In the genomic region with DNA sequence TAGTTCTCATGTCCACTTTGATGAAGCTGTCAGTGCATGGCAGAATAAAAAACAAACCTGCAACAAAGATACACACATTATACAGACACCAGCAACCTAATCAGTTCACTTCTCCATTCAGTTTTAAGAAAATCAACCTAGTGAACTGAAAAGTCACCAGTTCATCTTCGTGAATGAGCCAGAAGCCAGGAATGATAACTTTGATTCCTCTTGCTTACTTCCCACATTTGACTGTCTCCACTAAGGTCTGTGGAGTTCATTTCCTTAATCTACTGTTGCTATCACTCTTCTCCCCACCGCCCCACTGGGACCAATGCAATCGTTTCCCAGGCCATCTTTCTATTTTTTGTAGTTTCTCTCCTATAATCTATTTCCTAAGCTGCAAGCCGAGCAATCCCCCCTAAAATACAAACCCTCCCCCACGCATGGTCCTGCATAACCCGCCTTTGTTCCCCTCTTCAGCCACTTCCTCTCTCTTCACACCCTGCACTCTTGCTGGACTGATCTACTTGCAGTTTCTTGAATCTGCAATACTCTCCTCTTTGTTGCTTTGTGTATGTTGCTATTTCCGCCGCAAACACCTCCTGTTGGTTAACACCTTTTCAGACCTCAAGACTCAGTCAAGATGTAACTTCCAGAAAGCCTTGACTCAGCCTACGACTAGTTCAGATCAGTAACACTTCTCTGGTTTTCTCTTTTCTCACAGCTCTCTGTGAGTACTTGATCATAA, we compare ENCODE assay signal across 8 cellular contexts. TPM values are rescaled to one million over a fixed set of nuclear protein-coding genes. Genes with fewer than 3 reads are reported as not detected.
DNase-seq lines count a peak whose midpoint lies in the region; ATAC-seq and TF ChIP-seq lines count a peak whose summit lies in the region.

No MANE protein-coding gene starts in this region.

- H2AK5ac ChIP-seq in IMR-90 (ENCODE audit: low read depth, low read length) = peak overlapping the region; percentile 97

- peak overlapping the region; percentile 55 to 87 (median 75) for H3K27ac Mint-ChIP-seq in CD14-positive monocyte
- H3K27ac Mint-ChIP-seq in activated naive CD8-positive, alpha-beta T cell treated with anti-CD3 and anti-CD28 coated beads, Interleukin-2, amount 50 U/mL, for 24 hours = peak overlapping the region; percentile 76

- peak overlapping the region; percentile 72 to 87 for H3K4me3 Mint-ChIP-seq in CD14-positive monocyte
- peak overlapping the region; percentile 19 for H3K4me3 Mint-ChIP-seq in activated naive CD8-positive, alpha-beta T cell treated with anti-CD3 and anti-CD28 coated beads, Interleukin-2, amount 50 U/mL, for 24 hours

- H3K27me3 ChIP-seq in IMR-90 (ENCODE audit: control insufficient read depth, insufficient read depth, low read length) = no peaks in the 10 kb centered on the region

- in situ Hi-C loops in IMR-90 (cut with MboI; ENCODE audit: low sequenced_read_pairs) = no loop called here

- no peaks in the 10 kb centered on the region for H3K27me3 Mint-ChIP-seq in CD14-positive monocyte (ENCODE audit: low read depth in 3 of 3)
- H3K27me3 Mint-ChIP-seq in activated naive CD8-positive, alpha-beta T cell treated with anti-CD3 and anti-CD28 coated beads, Interleukin-2, amount 50 U/mL, for 24 hours = no peaks in the 10 kb centered on the region

- intact Hi-C loops in CD14-positive monocyte (cut with micrococcal nuclease) (no loop called here), IMR-90 (cut with micrococcal nuclease) (no loop called here), sciatic nerve (cut with DNase I) (no loop called here)

- POLR2A ChIA-PET in IMR-90 (lab: Charles Lee; ENCODE audit: unreplicated experiment) = no interaction called here

- H3K4me3 ChIP-seq in IMR-90 (ENCODE audit: insufficient read depth, low read depth, low read length) = no peak overlapping the region

- peak overlapping the region; percentile 82 for H3K27ac ChIP-seq in IMR-90 (ENCODE audit: insufficient read depth, low read length)

- peak overlapping the region; percentile 92 for H2BK5ac ChIP-seq in IMR-90 (ENCODE audit: low read depth, low read length, poor library complexity, severe bottlenecking)

- peak overlapping the region; percentile 89 for H4K91ac ChIP-seq in IMR-90 (ENCODE audit: insufficient read depth, low read depth, low read length)

- H4K20me1 ChIP-seq in IMR-90 (ENCODE audit: insufficient read depth, low read length) = peaks cover 9% of the 10 kb centered on the region; the same call in 1 of the 2 replicates

- peak overlapping the region; percentile 89; the same call in 1 of the 2 replicates for H4K5ac ChIP-seq in IMR-90 (ENCODE audit: low read depth, low read length)

- H3K4me1 ChIP-seq in IMR-90 (ENCODE audit: control insufficient read depth, insufficient read depth, low read length) = peaks cover 26% of the 10 kb centered on the region

- DNase-seq in CD14-positive monocyte (ENCODE audit: low spot score) (no peak), IMR-90 (no peak), sciatic nerve (ENCODE audit: low spot score) (no peak), retina (no peak), amygdala (lab: John Stamatoyannopoulos, UW) (no peak), HCEC 1CT (no peak)
- peak; percentile 38 for DNase-seq in activated naive CD8-positive, alpha-beta T cell treated with anti-CD3 and anti-CD28 coated beads, Interleukin-2, amount 50 U/mL, for 24 hours

- H3K36me3 ChIP-seq in IMR-90 (ENCODE audit: control insufficient read depth, insufficient read depth, low read length) = peaks cover 32% of the 10 kb centered on the region

- H2BK20ac ChIP-seq in IMR-90 (ENCODE audit: low read depth, low read length) = peak overlapping the region; percentile 97

- CTCF ChIA-PET in IMR-90 (lab: Yijun Ruan, JAX) = no interaction called here

- H3K9me3 Mint-ChIP-seq in CD14-positive monocyte = peaks cover 0 to 1% (median 0%) of the 10 kb centered on the region in 7 donors
- H3K9me3 Mint-ChIP-seq in activated naive CD8-positive, alpha-beta T cell treated with anti-CD3 and anti-CD28 coated beads, Interleukin-2, amount 50 U/mL, for 24 hours = no peaks in the 10 kb centered on the region

- H3K9me1 ChIP-seq in IMR-90 (ENCODE audit: insufficient read depth, low read length) = peaks cover 17% of the 10 kb centered on the region

- peak overlapping the region; percentile 93 for H3K23ac ChIP-seq in IMR-90 (ENCODE audit: low read depth, low read length)

- H4K8ac ChIP-seq in IMR-90 (ENCODE audit: low read depth in 2 of 2, low read length in 2 of 2) = peak overlapping the region; percentile 40 to 90; a peak in 3 of 4 replicates

- H3K18ac ChIP-seq in IMR-90 (ENCODE audit: low read depth, low read length) = peak overlapping the region; percentile 92

- dilution Hi-C loops in IMR-90 (cut with HindIII; ENCODE audit: low sequenced_read_pairs, unreplicated experiment) = no loop called here

- no peak for TF ChIP-seq RAD21 in IMR-90 (IDR thresholded peaks at IDR 0.05; ENCODE audit: low read length)

- peak overlapping the region; percentile 91 for H3K4ac ChIP-seq in IMR-90 (ENCODE audit: low read depth, low read length)

- H2AK9ac ChIP-seq in IMR-90 (replicated peaks; ENCODE audit: low read depth, low read length, poor library complexity) = peak overlapping the region; percentile 57

- H3K56ac ChIP-seq in IMR-90 (ENCODE audit: extremely low read depth, insufficient read depth, low read length) = peak overlapping the region; percentile 74

- H3K36me3 Mint-ChIP-seq in CD14-positive monocyte = peaks cover 38 to 39% of the 10 kb centered on the region in 2 donors
- H3K36me3 Mint-ChIP-seq in activated naive CD8-positive, alpha-beta T cell treated with anti-CD3 and anti-CD28 coated beads, Interleukin-2, amount 50 U/mL, for 24 hours (ENCODE audit: low read depth) = peaks cover 26% of the 10 kb centered on the region

- peak overlapping the region; percentile 94 for H3K14ac ChIP-seq in IMR-90 (replicated peaks; ENCODE audit: low read depth, low read length)

- H2BK120ac ChIP-seq in IMR-90 (ENCODE audit: low read depth, low read length) = peak overlapping the region; percentile 96

- no TSS peak for BruUV-seq in IMR-90 (replicated peaks; lab: Mats Ljungman, UMichigan)

- peak overlapping the region; percentile 27; the same call in 1 of the 2 replicates for H3K4me2 ChIP-seq in IMR-90 (ENCODE audit: low read depth, low read length)

- TF ChIP-seq POLR2A in IMR-90 (IDR thresholded peaks at IDR 0.05; ENCODE audit: low read depth, low read length) = no peak

- no peak overlapping the region for H2AFZ ChIP-seq in IMR-90 (replicated peaks; ENCODE audit: low read length, poor library complexity)

- H2BK15ac ChIP-seq in IMR-90 (ENCODE audit: low read depth, low read length) = peak overlapping the region; percentile 93; the same call in 2 of the 3 replicates

- TF ChIP-seq CTCF in CD14-positive monocyte (IDR thresholded peaks at IDR 0.05) (no peak), IMR-90 (conservative IDR thresholded peaks at IDR 0.05; ENCODE audit: low read depth, low read length) (no peak)

- peaks cover 23 to 56% of the 10 kb centered on the region in 2 experiments for H3K79me1 ChIP-seq in IMR-90 (ENCODE audit: low read depth in 1 of 2, low read length in 2 of 2)

- 81% methylated on average over 3 of the region's 9 CpGs; no CpG with 5 or more reads in 1 of the 2 experiments for WGBS in IMR-90 (ENCODE audit: extremely low coverage in 2 of 2, insufficient read length in 1 of 2), 2 experiments

- no peaks in the 10 kb centered on the region for H3K9me3 ChIP-seq in IMR-90 (ENCODE audit: control insufficient read depth, insufficient read depth, low read length)

- H3K4me1 Mint-ChIP-seq in CD14-positive monocyte = peaks cover 39% of the 10 kb centered on the region
- peaks cover 47% of the 10 kb centered on the region for H3K4me1 Mint-ChIP-seq in activated naive CD8-positive, alpha-beta T cell treated with anti-CD3 and anti-CD28 coated beads, Interleukin-2, amount 50 U/mL, for 24 hours

- ATAC-seq in GM21360 (IDR thresholded peaks at IDR 0.05; ENCODE audit: unreplicated experiment) = peak; percentile 83
- no peak for ATAC-seq in IMR-90 (ENCODE audit: low read depth)
- ATAC-seq in activated naive CD8-positive, alpha-beta T cell treated with anti-CD3 and anti-CD28 coated beads, Interleukin-2, amount 50 U/mL, for 24 hours = peak; percentile 98
- ATAC-seq in sciatic nerve = peak; percentile 26

- no peak overlapping the region for H3K9ac ChIP-seq in IMR-90 (ENCODE audit: low read depth, low read length)

TF ChIP-seq in IMR-90, 13 proteins besides CTCF, POLR2A, EP300 and RAD21 (continues in another document):
- TF ChIP-seq FOS (IDR thresholded peaks at IDR 0.05; ENCODE audit: low read depth, low read length) (no peak), CEBPB (IDR thresholded peaks at IDR 0.05; ENCODE audit: low read depth, low read length) (no peak), RFX5 (IDR thresholded peaks at IDR 0.05; ENCODE audit: low read depth, low read length) (no peak), MAZ (IDR thresholded peaks at IDR 0.05; ENCODE audit: borderline replicate concordance, low read depth, low read length) (no peak), MAFK (IDR thresholded peaks at IDR 0.05; ENCODE audit: low read depth, low read length) (no peak), BHLHE40 (IDR thresholded peaks at IDR 0.05; ENCODE audit: low read depth, low read length) (no peak), CHD1 (IDR thresholded peaks at IDR 0.05; ENCODE audit: low read depth, low read length) (no peak), MXI1 (IDR thresholded peaks at IDR 0.05; ENCODE audit: borderline replicate concordance, low read depth, low read length) (no peak), SMC3 (IDR thresholded peaks at IDR 0.05; ENCODE audit: low read depth, low read length) (no peak)
- TF ChIP-seq, protein P1, sequence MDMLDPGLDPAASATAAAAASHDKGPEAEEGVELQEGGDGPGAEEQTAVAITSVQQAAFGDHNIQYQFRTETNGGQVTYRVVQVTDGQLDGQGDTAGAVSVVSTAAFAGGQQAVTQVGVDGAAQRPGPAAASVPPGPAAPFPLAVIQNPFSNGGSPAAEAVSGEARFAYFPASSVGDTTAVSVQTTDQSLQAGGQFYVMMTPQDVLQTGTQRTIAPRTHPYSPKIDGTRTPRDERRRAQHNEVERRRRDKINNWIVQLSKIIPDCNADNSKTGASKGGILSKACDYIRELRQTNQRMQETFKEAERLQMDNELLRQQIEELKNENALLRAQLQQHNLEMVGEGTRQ (IDR thresholded peaks at IDR 0.05; ENCODE audit: low read depth, low read length) = no peak

RNA-seq across cellular contexts. Expression of a gene that starts 16.6 kb away (rescaled TPM):
- 10 to 100 TPM; 63.8 to 66.9 TPM for polyA plus RNA-seq in CD14-positive monocyte
- total RNA-seq in IMR-90 (2012; rRNA removed) = 84.8 and 103 TPM in 2 replicates
- polyA plus RNA-seq in IMR-90 (2012; rRNA removed) = 67.6 and 78.4 TPM in 2 replicates
- 45.3 TPM in 2 replicates for polyA plus RNA-seq in IMR-90 (2012; cell fraction: cytosol; rRNA removed)
- 9.8 and 44.1 TPM in 2 replicates for polyA plus RNA-seq in IMR-90 (2012; cell fraction: nucleus; rRNA removed; ENCODE audit: low replicate concordance)
- 301 TPM for total RNA-seq in sciatic nerve
